Comparison of ENCODE assay signal across 8 cellular contexts in the genomic region with DNA sequence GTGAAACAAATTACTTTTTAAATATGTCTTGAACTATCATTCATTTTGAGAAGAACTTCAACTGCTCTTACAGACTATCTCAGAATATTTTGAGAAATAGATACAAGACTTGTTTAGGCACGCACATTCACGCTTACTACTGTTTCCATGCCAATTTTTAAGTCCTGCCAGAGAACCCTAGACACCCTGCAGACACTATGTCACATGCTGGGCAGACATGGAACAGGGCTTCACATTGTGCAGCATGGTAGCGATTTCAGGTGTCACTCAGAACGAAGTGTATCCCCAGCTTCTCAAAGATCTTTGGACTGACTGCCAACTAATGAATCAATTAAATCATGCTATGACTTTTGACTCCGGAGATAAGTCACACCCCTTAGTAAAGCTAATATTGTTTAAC.
"Had no signal": no experiment of that assay in that cellular context is flagged by ENCODE, and none has a peak within 500 bp of the region (broad histone marks: within the 10 kb centered on the region; RNA-seq: fewer than 3 reads in every experiment).

No MANE protein-coding gene starts in this region.

- FAIRE-seq: HepG2 had no signal

- ATAC-seq: HCT116, HepG2 had no signal

- H3K27ac ChIP-seq: GM23248, HL-60 had no signal

- H3K4me3 ChIP-seq: GM23248, HAP-1 had no signal

- H3K36me3 ChIP-seq: HAP-1 had no signal

- H3K9me3 ChIP-seq: HAP-1 had no signal

- H3K4me1 ChIP-seq: HAP-1 had no signal

- DNase-seq: GM23248, GOT3, H7, HFFc6 had no signal
